Comparison of ENCODE assay signal across 13 cellular contexts in the genomic region with DNA sequence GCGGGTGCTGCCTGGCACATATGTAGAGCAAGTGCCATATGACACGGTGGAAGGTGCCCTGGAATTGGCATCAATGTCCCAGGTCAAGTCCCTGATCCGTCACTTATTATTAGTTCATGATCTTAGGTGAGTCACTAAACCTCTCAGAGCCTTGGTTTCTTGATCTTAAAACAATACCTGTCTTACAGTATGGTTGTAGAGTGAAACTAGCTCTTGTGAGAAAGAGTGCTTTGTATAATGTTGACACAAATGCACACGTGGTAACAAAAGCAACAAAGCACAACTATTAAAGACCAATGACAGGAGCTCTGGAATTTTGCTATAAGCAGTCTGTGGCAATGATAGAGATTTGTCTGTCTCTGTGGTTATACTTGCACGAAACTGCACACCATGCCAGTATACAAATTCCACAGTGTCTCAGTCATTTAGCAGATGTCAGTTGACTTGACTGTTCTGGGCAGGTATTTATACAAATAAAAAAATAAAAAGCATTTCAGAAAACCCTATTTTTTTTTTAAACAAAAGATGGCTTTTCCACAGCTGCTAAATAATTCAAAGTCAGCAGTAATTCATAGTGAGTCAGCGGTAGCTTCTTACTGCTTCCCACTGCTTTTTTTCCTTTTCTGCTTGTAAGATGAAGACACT. TPM values are rescaled to one million over a fixed set of nuclear protein-coding genes. Genes with fewer than 3 reads are reported as not detected.
DNase-seq lines count a peak whose midpoint lies in the region; ATAC-seq and TF ChIP-seq lines count a peak whose summit lies in the region.
"Had no signal": no experiment of that assay in that cellular context is flagged by ENCODE, and none has a peak within 500 bp of the region (broad histone marks: within the 10 kb centered on the region; RNA-seq: fewer than 3 reads in every experiment).

No MANE protein-coding gene starts in this region.

- H3K27me3 Mint-ChIP-seq in activated T-helper 17 cell treated with anti-CD3 and anti-CD28 coated beads, Interleukin-2, amount 50 U/mL, for 72 hours: peaks cover 31% of the 10 kb centered on the region
- peaks cover 65% of the 10 kb centered on the region for H3K27me3 Mint-ChIP-seq in progenitor cell of endocrine pancreas

- peaks cover 10% of the 10 kb centered on the region for H3K4me1 Mint-ChIP-seq in activated T-helper 17 cell treated with anti-CD3 and anti-CD28 coated beads, Interleukin-2, amount 50 U/mL, for 72 hours
- H3K4me1 Mint-ChIP-seq in progenitor cell of endocrine pancreas (ENCODE audit: low read depth): no peaks in the 10 kb centered on the region

- H3K36me3 ChIP-seq in hepatocyte (replicated peaks; ENCODE audit: insufficient read depth, low read depth): no peaks in the 10 kb centered on the region
- H3K36me3 ChIP-seq: cardiac muscle cell, neutrophil had no signal

- no peaks in the 10 kb centered on the region for H4K20me1 ChIP-seq in hepatocyte (ENCODE audit: insufficient read depth, poor library complexity, severe bottlenecking)

- no peak overlapping the region for H3K4me3 Mint-ChIP-seq in activated T-helper 17 cell treated with anti-CD3 and anti-CD28 coated beads, Interleukin-2, amount 50 U/mL, for 72 hours
- H3K4me3 Mint-ChIP-seq in progenitor cell of endocrine pancreas (ENCODE audit: low read depth): no peak overlapping the region
- H3K4me3 Mint-ChIP-seq: CD4-positive, CD25-positive, alpha-beta regulatory T cell; T-helper 1 cell treated with Interleukin-12 subunit alpha and Interleukin-12 subunit beta and Interleukin-4 antibody, amounts not matched to agents 30 μg/mL and 1 μg/mL, for 36 hours had no signal

- no peak overlapping the region for H3K4me3 ChIP-seq in hepatocyte
- H3K4me3 ChIP-seq: cardiac muscle cell had no signal

- ATAC-seq in activated T-helper 17 cell treated with anti-CD3 and anti-CD28 coated beads, Interleukin-2, amount 50 U/mL, for 72 hours (replicated peaks): peak; percentile 10
- ATAC-seq in GM21529 (IDR thresholded peaks at IDR 0.05; ENCODE audit: unreplicated experiment): no peak

- H3K9me3 ChIP-seq in hepatocyte (ENCODE audit: low read depth): no peaks in the 10 kb centered on the region
- H3K9me3 ChIP-seq: neutrophil had no signal

- DNase-seq in AG08395 (ENCODE audit: low spot score) (peak; percentile 58), H4 (ENCODE audit: low spot score) (peak; percentile 91), hepatocyte (ENCODE audit: low spot score) (peak; percentile 39), progenitor cell of endocrine pancreas (ENCODE audit: low spot score, unreplicated experiment) (no peak), putamen (ENCODE audit: low spot score) (no peak), NCI-H128 (lab: John Stamatoyannopoulos, UW; ENCODE audit: unreplicated experiment) (no peak)
- DNase-seq: CD4-positive, CD25-positive, alpha-beta regulatory T cell; NCI-H345 had no signal

- H3K9me2 ChIP-seq in hepatocyte (replicated peaks; ENCODE audit: insufficient read depth): no peaks in the 10 kb centered on the region

- H3K4me1 ChIP-seq in hepatocyte (ENCODE audit: insufficient read depth): no peaks in the 10 kb centered on the region

- no peaks in the 10 kb centered on the region for H3K27me3 ChIP-seq in hepatocyte
- H3K27me3 ChIP-seq: neutrophil had no signal

- no peak overlapping the region for H3K27ac ChIP-seq in hepatocyte
- H3K27ac ChIP-seq: cardiac muscle cell had no signal

- no peaks in the 10 kb centered on the region for H3K9me3 Mint-ChIP-seq in activated T-helper 17 cell treated with anti-CD3 and anti-CD28 coated beads, Interleukin-2, amount 50 U/mL, for 72 hours
- no peaks in the 10 kb centered on the region for H3K9me3 Mint-ChIP-seq in progenitor cell of endocrine pancreas (ENCODE audit: low read depth)
- H3K9me3 Mint-ChIP-seq: T-helper 1 cell treated with Interleukin-12 subunit alpha and Interleukin-12 subunit beta and Interleukin-4 antibody, amounts not matched to agents 30 μg/mL and 1 μg/mL, for 36 hours had no signal

- no peak for TF ChIP-seq CTCF in hepatocyte (IDR thresholded peaks at IDR 0.05; ENCODE audit: poor library complexity)
- TF ChIP-seq CTCF in progenitor cell of endocrine pancreas (IDR thresholded peaks at IDR 0.05; ENCODE audit: unreplicated experiment): no peak

- 69% methylated on average over 6 of the region's 6 CpGs for WGBS in hepatocyte (ENCODE audit: low lambda C conversion rate, missing lambda C conversion rate)

- H3K36me3 Mint-ChIP-seq in activated T-helper 17 cell treated with anti-CD3 and anti-CD28 coated beads, Interleukin-2, amount 50 U/mL, for 72 hours (ENCODE audit: low read depth): no peaks in the 10 kb centered on the region
- no peaks in the 10 kb centered on the region for H3K36me3 Mint-ChIP-seq in progenitor cell of endocrine pancreas (ENCODE audit: insufficient read depth)
- H3K36me3 Mint-ChIP-seq: CD4-positive, CD25-positive, alpha-beta regulatory T cell had no signal

- no peak overlapping the region for H3K27ac Mint-ChIP-seq in activated T-helper 17 cell treated with anti-CD3 and anti-CD28 coated beads, Interleukin-2, amount 50 U/mL, for 72 hours
- no peak overlapping the region for H3K27ac Mint-ChIP-seq in progenitor cell of endocrine pancreas
- H3K27ac Mint-ChIP-seq: CD4-positive, CD25-positive, alpha-beta regulatory T cell; T-helper 1 cell treated with Interleukin-12 subunit alpha and Interleukin-12 subunit beta and Interleukin-4 antibody, amounts not matched to agents 30 μg/mL and 1 μg/mL, for 36 hours had no signal

- H3K79me2 ChIP-seq in hepatocyte: no peaks in the 10 kb centered on the region

- no peak overlapping the region for H2AFZ ChIP-seq in hepatocyte

- no peak overlapping the region for H3K4me2 ChIP-seq in hepatocyte

RNA-seq across cellular contexts. Expression of gene ACSL1, which starts 19.7 kb away (rescaled TPM):
- total RNA-seq in H4 (2014; rRNA removed; shearing (Covaris generic)): 56.3 and 62.8 TPM in 2 replicates
- 10 to 100 TPM; 13.2 to 22.2 TPM for total RNA-seq in activated T-helper 17 cell treated with anti-CD3 and anti-CD28 coated beads, Interleukin-2, amount 50 U/mL, for 72 hours
- total RNA-seq in hepatocyte (168 and 264 TPM in 2 replicates), progenitor cell of endocrine pancreas (6.3 and 6.4 TPM in 2 replicates)
- 114 and 121 TPM in 2 replicates for polyA plus RNA-seq in hepatocyte

Comparison
In these comparisons a context has a peak if more than half of its experiments do, and no peak if none do; other contexts are left out.
1. DNase-seq: peak in AG08395 (single experiment), H4 (single experiment) and hepatocyte (single experiment); none in progenitor cell of endocrine pancreas (single experiment), putamen (single experiment) and NCI-H128 (single experiment).